Comparison of ENCODE assay signal across 19 cellular contexts in the genomic region with DNA sequence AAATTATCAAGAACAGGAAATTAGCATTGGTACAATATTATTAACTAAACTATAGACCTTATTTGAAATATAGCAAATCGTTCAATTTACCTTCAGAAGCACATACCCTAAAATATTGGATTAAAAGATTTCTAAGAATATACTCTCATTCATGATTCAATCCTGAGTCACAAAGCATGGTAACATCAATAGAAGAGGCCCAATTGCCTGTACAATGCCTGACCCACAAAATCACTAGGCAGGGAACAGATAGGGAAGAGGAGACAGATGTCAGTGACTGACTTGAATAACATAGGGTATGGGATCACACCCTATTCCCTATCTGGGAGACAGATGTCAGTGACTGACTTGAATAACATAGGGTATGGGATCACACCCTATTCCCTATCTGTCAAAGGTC.
"Had no signal": no experiment of that assay in that cellular context is flagged by ENCODE, and none has a peak within 500 bp of the region (broad histone marks: within the 10 kb centered on the region; RNA-seq: fewer than 3 reads in every experiment).

No MANE protein-coding gene starts in this region.

- H3K27me3 ChIP-seq: ascending aorta, hepatocyte, ovary had no signal

- H3K79me2 ChIP-seq: hepatocyte had no signal

- DNase-seq: activated CD4-positive, alpha-beta T cell treated with anti-CD3 and anti-CD28 coated beads, Interleukin-2, amount 50 U/mL, for 4 hours; activated CD4-positive, CD25-positive, alpha-beta regulatory T cell treated with anti-CD3 and anti-CD28 coated beads, Interleukin-2, amount 50 U/mL, for 72 hours; activated naive CD4-positive, alpha-beta T cell treated with anti-CD3 and anti-CD28 coated beads for 36 hours; activated naive CD8-positive, alpha-beta T cell treated with anti-CD3 and anti-CD28 coated beads, Interleukin-2, amount 50 U/mL, for 24 hours; activated T-cell treated with anti-CD3 and anti-CD28 coated beads for 4 hours; endodermal cell; erythroblast; islet precursor cell; naive thymus-derived CD4-positive, alpha-beta T cell; ovary; stimulated activated CD4-positive, alpha-beta T cell treated with anti-CD3 and anti-CD28 coated beads, Interleukin-2, amount 100 ng/mL, for 24 hours; T-helper 9 cell had no signal

- ATAC-seq: activated naive CD8-positive, alpha-beta T cell treated with anti-CD3 and anti-CD28 coated beads, Interleukin-2, amount 50 U/mL, for 24 hours; activated T-helper 17 cell treated with anti-CD3 and anti-CD28 coated beads, Interleukin-2, amount 50 U/mL, for 72 hours; left lobe of liver; naive thymus-derived CD4-positive, alpha-beta T cell; sciatic nerve; stimulated activated effector memory CD8-positive, alpha-beta T cell treated with anti-CD3 and anti-CD28 coated beads, Interleukin-12 subunit alpha, Interleukin-12 subunit beta, amount 100 ng/mL, for 72 hours had no signal

- H3K4me1 ChIP-seq: ascending aorta had no signal

- H3K36me3 ChIP-seq: ascending aorta, ovary, thoracic aorta had no signal

- H2AFZ ChIP-seq: hepatocyte had no signal

- H3K27ac ChIP-seq: ascending aorta, hepatocyte, ovary, thoracic aorta had no signal

- H3K4me3 ChIP-seq: ascending aorta, hepatocyte, ovary, thoracic aorta had no signal

- H3K4me2 ChIP-seq: hepatocyte had no signal

- H3K9me3 ChIP-seq: ascending aorta, ovary, thoracic aorta had no signal
